Comparison of ENCODE assay signal across 1 cellular context in genomic region chr14:72291908-72292688, GRCh38.
TF ChIP-seq lines count a peak whose summit lies in the region.

No MANE protein-coding gene starts in this region.

TF ChIP-seq in GM23338, 12 proteins besides CTCF, POLR2A, EP300 and RAD21 (continued from another document):
- no peak for TF ChIP-seq ZNF114 (CRISPR knock-in tag; IDR thresholded peaks at IDR 0.05)
- no peak for TF ChIP-seq CREB1 (CRISPR knock-in tag; IDR thresholded peaks at IDR 0.05; ENCODE audit: low read depth)
- no peak for TF ChIP-seq JUNB (IDR thresholded peaks at IDR 0.05; ENCODE audit: unreplicated experiment)
- TF ChIP-seq EZH2 (IDR thresholded peaks at IDR 0.05; ENCODE audit: low read depth, unreplicated experiment), result no peak
- TF ChIP-seq EZH2phosphoT487 (IDR thresholded peaks at IDR 0.05; ENCODE audit: unreplicated experiment), result no peak
